ENCODE assay signal across 20 cellular contexts in genomic region chr9:4423207-4423610, GRCh38.
DNase-seq lines count a peak whose midpoint lies in the region; TF ChIP-seq lines count a peak whose summit lies in the region.
"Had no signal": no experiment of that assay in that cellular context is flagged by ENCODE, and none has a peak within 500 bp of the region (broad histone marks: within the 10 kb centered on the region; RNA-seq: fewer than 3 reads in every experiment).

No MANE protein-coding gene starts in this region.

- no peak overlapping the region for H3K4ac ChIP-seq in mesendoderm (ENCODE audit: low read depth, low read length)

- no peak overlapping the region for H2AK5ac ChIP-seq in mesendoderm (ENCODE audit: low read length)

- no peak overlapping the region for H3K27ac ChIP-seq in brain microvascular endothelial cell
- no peak overlapping the region for H3K27ac ChIP-seq in mesendoderm (ENCODE audit: low read depth, low read length)
- H3K27ac ChIP-seq in MM.1S (ENCODE audit: low read length): no peak overlapping the region
- H3K27ac ChIP-seq: GM23248 had no signal

- no peak overlapping the region for H3K4me2 ChIP-seq in mesendoderm (ENCODE audit: low read length)
- H3K4me2 ChIP-seq in MM.1S (ENCODE audit: low read depth, low read length): no peak overlapping the region
- H3K4me2 ChIP-seq: SK-N-SH had no signal

- TF ChIP-seq CTCF in brain microvascular endothelial cell (IDR thresholded peaks at IDR 0.05; ENCODE audit: low read depth, low read length, missing control alignments) (peak; percentile 10), MM.1S (IDR thresholded peaks at IDR 0.05; ENCODE audit: low read length) (no peak)

- H4K20me1 ChIP-seq in MM.1S (ENCODE audit: insufficient read depth, low read length): no peaks in the 10 kb centered on the region

- in situ Hi-C loops in brain microvascular endothelial cell (cut with HindIII; ENCODE audit: low pct_ligation_motif_present, low sequenced_read_pairs): no loop called here

- H3K79me2 ChIP-seq in mesendoderm (ENCODE audit: control insufficient read depth, insufficient read depth, low read length): no peaks in the 10 kb centered on the region
- no peaks in the 10 kb centered on the region for H3K79me2 ChIP-seq in MM.1S (ENCODE audit: low read length)

- no peak overlapping the region for H4K8ac ChIP-seq in mesendoderm (ENCODE audit: low read depth, low read length)

- H3K9ac ChIP-seq in mesendoderm (ENCODE audit: low read length): no peak overlapping the region
- no peak overlapping the region for H3K9ac ChIP-seq in MM.1S (ENCODE audit: low read length)
- H3K9ac ChIP-seq: GM23248, SK-N-SH had no signal

- H3K9me3 ChIP-seq in MM.1S (replicated peaks; ENCODE audit: insufficient read depth, low read length): no peaks in the 10 kb centered on the region
- H3K9me3 ChIP-seq: BE2C, SK-N-SH had no signal

- no peaks in the 10 kb centered on the region for H3K36me3 ChIP-seq in brain microvascular endothelial cell (replicated peaks)
- H3K36me3 ChIP-seq in mesendoderm (ENCODE audit: control insufficient read depth, insufficient read depth, low read length): no peaks in the 10 kb centered on the region
- H3K36me3 ChIP-seq in MM.1S (replicated peaks; ENCODE audit: insufficient read depth, low read length): no peaks in the 10 kb centered on the region
- H3K36me3 ChIP-seq: BE2C had no signal

- H3K4me3 ChIP-seq in brain microvascular endothelial cell (ENCODE audit: low read depth, low read length) (no peak overlapping the region), mesendoderm (ENCODE audit: low read length) (no peak overlapping the region), MM.1S (ENCODE audit: low read length) (no peak overlapping the region)
- H3K4me3 ChIP-seq: GM23248 had no signal

- no peak overlapping the region for H3K23ac ChIP-seq in mesendoderm (ENCODE audit: low read length)

- H3F3A ChIP-seq in MM.1S (ENCODE audit: insufficient read depth, low read length): no peaks in the 10 kb centered on the region

- H3K27me3 ChIP-seq in brain microvascular endothelial cell (replicated peaks) (no peaks in the 10 kb centered on the region), mesendoderm (ENCODE audit: insufficient read depth, low read length, poor library complexity) (no peaks in the 10 kb centered on the region), MM.1S (replicated peaks; ENCODE audit: insufficient read depth, low read length) (no peaks in the 10 kb centered on the region)
- H3K27me3 ChIP-seq: BE2C had no signal

- H4K5ac ChIP-seq in mesendoderm (ENCODE audit: low read length): no peak overlapping the region

- H2BK5ac ChIP-seq in mesendoderm (ENCODE audit: low read length): no peak overlapping the region

- H2BK15ac ChIP-seq in mesendoderm (replicated peaks; ENCODE audit: low read depth): no peak overlapping the region

- H3K56ac ChIP-seq in mesendoderm (ENCODE audit: low read length): no peak overlapping the region

- H3K79me1 ChIP-seq in mesendoderm (ENCODE audit: low read length): no peaks in the 10 kb centered on the region

- WGBS in mesendoderm (ENCODE audit: extremely low coverage, insufficient coverage, low lambda C conversion rate): no CpG with 5 or more reads among the region's 4 CpGs

- no peaks in the 10 kb centered on the region for H3K9me2 ChIP-seq in MM.1S (replicated peaks; ENCODE audit: insufficient read depth, low read length)
- H3K9me2 ChIP-seq: SK-N-SH had no signal

- DNase-seq in NCI-H2107 treated with DMSO at 0.1 percent for 48 hours (lab: John Stamatoyannopoulos, UW; ENCODE audit: unreplicated experiment) (peak; percentile 56), NCI-H2107 (lab: John Stamatoyannopoulos, UW) (no peak), HT1080 (ENCODE audit: low read depth) (peak; percentile 4), brain microvascular endothelial cell (no peak), mesendoderm (peak; percentile 78), NCI-H146 treated with DMSO at 0.1 percent for 48 hours (lab: John Stamatoyannopoulos, UW; ENCODE audit: unreplicated experiment) (no peak), MM.1S (no peak), CD1c-positive myeloid dendritic cell (ENCODE audit: extremely low spot score) (no peak)
- DNase-seq: 8988T; BE2C; DMS79 treated with DMSO at 0.1 percent for 48 hours; GM23248; IMR-90; Karpas-422; NCI-H1105; NCI-H187 treated with DMSO at 0.1 percent for 48 hours; NCI-H510A; NK-92 treated with Interleukin-12 subunit alpha and Interleukin-12 subunit beta, amount 100 ng/mL, for 24 hours; SHP77; SK-N-SH had no signal

- H3K4me1 ChIP-seq in mesendoderm (ENCODE audit: control insufficient read depth, low read depth, low read length) (peaks cover 5% of the 10 kb centered on the region), MM.1S (ENCODE audit: low read length) (no peaks in the 10 kb centered on the region)
- H3K4me1 ChIP-seq: BE2C had no signal

- H2BK120ac ChIP-seq in mesendoderm (ENCODE audit: low read depth, low read length): no peak overlapping the region

- H3K18ac ChIP-seq in mesendoderm (ENCODE audit: low read length): no peak overlapping the region

- no peak overlapping the region for H2AFZ ChIP-seq in MM.1S (ENCODE audit: low read length)
- H2AFZ ChIP-seq: GM23248 had no signal

Comparison
In these comparisons a context has a peak if more than half of its experiments do, and no peak if none do; other contexts are left out.
1. DNase-seq: peak in NCI-H2107 treated with DMSO at 0.1 percent for 48 hours (single experiment), HT1080 (single experiment) and mesendoderm (single experiment); none in NCI-H2107 (single experiment), brain microvascular endothelial cell (single experiment), NCI-H146 treated with DMSO at 0.1 percent for 48 hours (single experiment), MM.1S (single experiment) and CD1c-positive myeloid dendritic cell (single experiment).